11 cellular contexts compared by ENCODE assay signal in genomic region chr21:36381841-36382589, GRCh38. TPM values are rescaled to one million over a fixed set of nuclear protein-coding genes. Genes with fewer than 3 reads are reported as not detected.
DNase-seq lines count a peak whose midpoint lies in the region; ATAC-seq and TF ChIP-seq lines count a peak whose summit lies in the region.
"Had no signal": no experiment of that assay in that cellular context is flagged by ENCODE, and none has a peak within 500 bp of the region (broad histone marks: within the 10 kb centered on the region; RNA-seq: fewer than 3 reads in every experiment).

No MANE protein-coding gene starts in this region.

- H3K9me3 ChIP-seq in CD8-positive, alpha-beta T cell (ENCODE audit: low read length): no peaks in the 10 kb centered on the region
- H3K9me3 ChIP-seq in HCT116 (ENCODE audit: control insufficient read depth in 1 of 2, insufficient read depth in 1 of 2, low read depth in 1 of 2, low read length in 2 of 2) (no peaks in the 10 kb centered on the region), body of pancreas (no peaks in the 10 kb centered on the region)
- H3K9me3 ChIP-seq: uterus had no signal

- ATAC-seq in CD8-positive, alpha-beta T cell: no peak
- no peak for ATAC-seq in HCT116
- no peak for ATAC-seq in body of pancreas
- ATAC-seq in naive thymus-derived CD8-positive, alpha-beta T cell: no peak
- ATAC-seq in GM21390 (IDR thresholded peaks at IDR 0.05; ENCODE audit: unreplicated experiment): no peak

- no peak overlapping the region for H3K9ac ChIP-seq in HCT116 (ENCODE audit: low read length)

- H3K9me3 Mint-ChIP-seq in CD8-positive, alpha-beta T cell: no peaks in the 10 kb centered on the region
- H3K9me3 Mint-ChIP-seq in naive thymus-derived CD8-positive, alpha-beta T cell: no peaks in the 10 kb centered on the region

- H3K4me2 ChIP-seq in HCT116 (ENCODE audit: low read length): peak overlapping the region; percentile 26

- no peak overlapping the region for H3K27ac ChIP-seq in CD8-positive, alpha-beta T cell (ENCODE audit: low read depth, low read length)
- H3K27ac ChIP-seq in HCT116 (ENCODE audit: low read depth, low read length) (no peak overlapping the region), body of pancreas (peak overlapping the region; percentile 25 to 61 (median 35))
- H3K27ac ChIP-seq: uterus had no signal

- no peaks in the 10 kb centered on the region for H4K20me1 ChIP-seq in HCT116 (ENCODE audit: insufficient read depth)

- RAD21 ChIA-PET in HCT116 (lab: Charles Lee; ENCODE audit: low non-redundant PET in 1 of 2, low total read pairs in 2 of 2, uncharacterized antibody in 2 of 2, unreplicated experiment in 2 of 2): no interaction called here

- no peak overlapping the region for H3K4me3 ChIP-seq in CD8-positive, alpha-beta T cell (ENCODE audit: low read depth, low read length)
- no peak overlapping the region for H3K4me3 ChIP-seq in HCT116 (replicated peaks in 1 of 2; ENCODE audit: low read depth in 1 of 2, low read length in 2 of 2)
- H3K4me3 ChIP-seq in body of pancreas: no peak overlapping the region
- H3K4me3 ChIP-seq: uterus had no signal

- TF ChIP-seq POLR2A in HCT116 (IDR thresholded peaks at IDR 0.05; ENCODE audit: borderline replicate concordance, extremely low read depth, insufficient read depth, insufficient read length): no peak
- TF ChIP-seq POLR2A in body of pancreas (IDR thresholded peaks at IDR 0.05): no peak

- H3K27me3 ChIP-seq in CD8-positive, alpha-beta T cell (ENCODE audit: insufficient read depth, low read length): no peaks in the 10 kb centered on the region
- H3K27me3 ChIP-seq in HCT116 (ENCODE audit: insufficient read depth, low read length) (no peaks in the 10 kb centered on the region), body of pancreas (no peaks in the 10 kb centered on the region)
- H3K27me3 ChIP-seq: uterus had no signal

- CTCF ChIA-PET in CD8-positive, alpha-beta T cell (lab: Charles Lee): no interaction called here
- CTCF ChIA-PET in HCT116 (lab: Charles Lee): interaction anchor here (0.6 kb wide), 1 partner anchor 187 kb away, joined by 3 read pairs; no protein-coding TSS in a partner anchor

- H3K4me3 Mint-ChIP-seq in CD8-positive, alpha-beta T cell: no peak overlapping the region
- H3K4me3 Mint-ChIP-seq in naive thymus-derived CD8-positive, alpha-beta T cell: no peak overlapping the region

- H3K36me3 Mint-ChIP-seq in CD8-positive, alpha-beta T cell: peaks cover 14% of the 10 kb centered on the region
- H3K36me3 Mint-ChIP-seq in naive thymus-derived CD8-positive, alpha-beta T cell: peaks cover 0 to 13% (median 0%) of the 10 kb centered on the region in 3 donors

- peaks cover 7% of the 10 kb centered on the region for H3K4me1 Mint-ChIP-seq in CD8-positive, alpha-beta T cell (ENCODE audit: low read depth)
- H3K4me1 Mint-ChIP-seq in naive thymus-derived CD8-positive, alpha-beta T cell: peaks cover 0 to 12% (median 4%) of the 10 kb centered on the region in 4 donors

- intact Hi-C loops in CD8-positive, alpha-beta T cell (cut with DNase I, micrococcal nuclease): no loop called here
- intact Hi-C loops in HCT116 (cut with micrococcal nuclease): no loop called here
- intact Hi-C loops in body of pancreas (cut with DNase I): no loop called here

- H3K79me2 ChIP-seq in HCT116 (ENCODE audit: insufficient read depth, low read length): peaks cover 14% of the 10 kb centered on the region

- TF ChIP-seq RAD21 in HCT116 (IDR thresholded peaks at IDR 0.05; ENCODE audit: low read depth): no peak

- H3K9me2 ChIP-seq in HCT116 (ENCODE audit: insufficient read depth): no peaks in the 10 kb centered on the region

- no peak for TF ChIP-seq CTCF in CD8-positive, alpha-beta T cell (IDR thresholded peaks at IDR 0.05)
- no peak for TF ChIP-seq CTCF in HCT116 (IDR thresholded peaks at IDR 0.05 in 2 of 3, conservative IDR thresholded peaks at IDR 0.05 in 1 of 3; ENCODE audit: borderline replicate concordance in 1 of 3, insufficient read depth in 1 of 3, low read depth in 2 of 3, low read length in 2 of 3)
- TF ChIP-seq CTCF in body of pancreas (IDR thresholded peaks at IDR 0.05): no peak

- H2AFZ ChIP-seq in HCT116 (ENCODE audit: low read depth, low read length, poor library complexity, severe bottlenecking): no peak overlapping the region

- POLR2A ChIA-PET in CD8-positive, alpha-beta T cell (lab: Charles Lee): no interaction called here
- POLR2A ChIA-PET in HCT116 (lab: Charles Lee): no interaction called here
- POLR2A ChIA-PET in naive thymus-derived CD8-positive, alpha-beta T cell (lab: Charles Lee): interaction anchor here (0.7 kb wide), 1 partner anchor 91 kb away, joined by 4 read pairs; no protein-coding TSS in a partner anchor

- H3K27ac Mint-ChIP-seq in CD8-positive, alpha-beta T cell: peak overlapping the region; percentile 32
- peak overlapping the region in 8 of 10 donors; percentile 14 to 76 (median 52) for H3K27ac Mint-ChIP-seq in naive thymus-derived CD8-positive, alpha-beta T cell

- peaks cover 6% of the 10 kb centered on the region for H3K4me1 ChIP-seq in CD8-positive, alpha-beta T cell (ENCODE audit: insufficient read depth, low read length)
- H3K4me1 ChIP-seq in HCT116 (ENCODE audit: control insufficient read depth in 1 of 2, insufficient read depth in 2 of 2, low read length in 2 of 2) (peaks cover 20 to 25% of the 10 kb centered on the region in 2 experiments), body of pancreas (peaks cover 30% of the 10 kb centered on the region)
- H3K4me1 ChIP-seq: uterus had no signal

- no peaks in the 10 kb centered on the region for H3K27me3 Mint-ChIP-seq in CD8-positive, alpha-beta T cell (ENCODE audit: low read depth)
- H3K27me3 Mint-ChIP-seq in naive thymus-derived CD8-positive, alpha-beta T cell: no peaks in the 10 kb centered on the region
- H3K27me3 Mint-ChIP-seq: CD4-positive, CD25-positive, alpha-beta regulatory T cell had no signal

- no TSS peak for BruUV-seq in HCT116 (replicated peaks; lab: Mats Ljungman, UMichigan)

- peaks cover 12% of the 10 kb centered on the region for H3K36me3 ChIP-seq in CD8-positive, alpha-beta T cell (ENCODE audit: insufficient read depth, low read length)
- H3K36me3 ChIP-seq in HCT116 (ENCODE audit: control insufficient read depth in 1 of 2, insufficient read depth in 2 of 2, low read length in 2 of 2) (peaks cover 4 to 12% of the 10 kb centered on the region in 2 experiments; a peak in 3 of 4 replicates), body of pancreas (replicated peaks in 1 of 2; ENCODE audit: insufficient read depth in 1 of 2, low read depth in 2 of 2) (no peaks in the 10 kb centered on the region)
- H3K36me3 ChIP-seq: uterus had no signal

- DNase-seq in CD8-positive, alpha-beta T cell: no peak
- DNase-seq in HCT116 (ENCODE audit: low read depth, low spot score) (no peak), body of pancreas (no peak), SIG-M5 treated with dmso at 0.1 percent for 504 hours (lab: John Stamatoyannopoulos, UW; ENCODE audit: unreplicated experiment) (no peak)
- DNase-seq in naive thymus-derived CD8-positive, alpha-beta T cell: no peak
- DNase-seq in stimulated activated CD4-positive, alpha-beta T cell treated with anti-CD3 and anti-CD28 coated beads, Interleukin-4, amount 100 ng/mL, for 1 hour: no peak
- DNase-seq: activated CD4-positive, alpha-beta T cell treated with anti-CD3 and anti-CD28 coated beads for 4 hours; CD4-positive, CD25-positive, alpha-beta regulatory T cell; stimulated activated CD4-positive, alpha-beta T cell treated with anti-CD3 and anti-CD28 coated beads, Interleukin-4, amount 100 ng/mL, for 24 hours; uterus had no signal

- WGBS in body of pancreas, 2 donors: 54 to 57% methylated on average over 9 of the region's 9 CpGs

TF ChIP-seq in HCT116, 20 proteins besides CTCF, POLR2A, EP300 and RAD21:
- TF ChIP-seq CBX3 (IDR thresholded peaks at IDR 0.05; ENCODE audit: low read depth): no peak
- 0 out of 2 replicates have a peak, but pooled peaks have one; percentile 21 for TF ChIP-seq FOSL1 (IDR thresholded peaks at IDR 0.05; ENCODE audit: low read depth)
- TF ChIP-seq, protein P1, sequence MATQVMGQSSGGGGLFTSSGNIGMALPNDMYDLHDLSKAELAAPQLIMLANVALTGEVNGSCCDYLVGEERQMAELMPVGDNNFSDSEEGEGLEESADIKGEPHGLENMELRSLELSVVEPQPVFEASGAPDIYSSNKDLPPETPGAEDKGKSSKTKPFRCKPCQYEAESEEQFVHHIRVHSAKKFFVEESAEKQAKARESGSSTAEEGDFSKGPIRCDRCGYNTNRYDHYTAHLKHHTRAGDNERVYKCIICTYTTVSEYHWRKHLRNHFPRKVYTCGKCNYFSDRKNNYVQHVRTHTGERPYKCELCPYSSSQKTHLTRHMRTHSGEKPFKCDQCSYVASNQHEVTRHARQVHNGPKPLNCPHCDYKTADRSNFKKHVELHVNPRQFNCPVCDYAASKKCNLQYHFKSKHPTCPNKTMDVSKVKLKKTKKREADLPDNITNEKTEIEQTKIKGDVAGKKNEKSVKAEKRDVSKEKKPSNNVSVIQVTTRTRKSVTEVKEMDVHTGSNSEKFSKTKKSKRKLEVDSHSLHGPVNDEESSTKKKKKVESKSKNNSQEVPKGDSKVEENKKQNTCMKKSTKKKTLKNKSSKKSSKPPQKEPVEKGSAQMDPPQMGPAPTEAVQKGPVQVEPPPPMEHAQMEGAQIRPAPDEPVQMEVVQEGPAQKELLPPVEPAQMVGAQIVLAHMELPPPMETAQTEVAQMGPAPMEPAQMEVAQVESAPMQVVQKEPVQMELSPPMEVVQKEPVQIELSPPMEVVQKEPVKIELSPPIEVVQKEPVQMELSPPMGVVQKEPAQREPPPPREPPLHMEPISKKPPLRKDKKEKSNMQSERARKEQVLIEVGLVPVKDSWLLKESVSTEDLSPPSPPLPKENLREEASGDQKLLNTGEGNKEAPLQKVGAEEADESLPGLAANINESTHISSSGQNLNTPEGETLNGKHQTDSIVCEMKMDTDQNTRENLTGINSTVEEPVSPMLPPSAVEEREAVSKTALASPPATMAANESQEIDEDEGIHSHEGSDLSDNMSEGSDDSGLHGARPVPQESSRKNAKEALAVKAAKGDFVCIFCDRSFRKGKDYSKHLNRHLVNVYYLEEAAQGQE (IDR thresholded peaks at IDR 0.05; ENCODE audit: low read depth): no peak
- no peak for TF ChIP-seq EZH2phosphoT487 (IDR thresholded peaks at IDR 0.05; ENCODE audit: borderline replicate concordance)
- TF ChIP-seq CEBPB (IDR thresholded peaks at IDR 0.05; ENCODE audit: low read depth): no peak
- no peak for TF ChIP-seq EZH2 (IDR thresholded peaks at IDR 0.05)

RNA-seq across cellular contexts. Expression of gene CHAF1B, which starts 3.2 kb away (rescaled TPM):
- total RNA-seq in CD8-positive, alpha-beta T cell: 1 to 10 TPM; 2.0 to 3.9 TPM
- total RNA-seq in HCT116 (2021; ENCODE audit: unreplicated experiment): 26.1 TPM
- polyA plus RNA-seq in HCT116 (2012): 5.8 and 10.2 TPM in 2 replicates
- 1 to 10 TPM; 4.2 to 6.3 TPM for total RNA-seq in body of pancreas
- 1 to 10 TPM; 1.8 to 2.6 TPM for total RNA-seq in naive thymus-derived CD8-positive, alpha-beta T cell
- polyA plus RNA-seq in naive thymus-derived CD8-positive, alpha-beta T cell: 1 to 10 TPM in 1 of 3 donors, under 1 TPM in 2; 0.65 to 1.1 (median 0.74) TPM

Comparison
In these comparisons a context has a peak if more than half of its experiments do, and no peak if none do; other contexts are left out.
1. H3K27ac ChIP-seq: peak in body of pancreas (4 of 4); none in CD8-positive, alpha-beta T cell (single experiment) and HCT116 (single experiment).